Comparison of ENCODE assay signal across 10 cellular contexts in genomic region chr3:151837057-151837456, GRCh38. TPM values are rescaled to one million over a fixed set of nuclear protein-coding genes. Genes with fewer than 3 reads are reported as not detected.
A peak's percentile ranks its signal among the peaks of the same experiment; 100 is the strongest.
DNase-seq lines count a peak whose midpoint lies in the region; ATAC-seq, FAIRE-seq and TF ChIP-seq lines count a peak whose summit lies in the region.
"Had no signal": no experiment of that assay in that cellular context is flagged by ENCODE, and none has a peak within 500 bp of the region (broad histone marks: within the 10 kb centered on the region; RNA-seq: fewer than 3 reads in every experiment).

No MANE protein-coding gene starts in this region.

- H3K27me3 ChIP-seq in cardiac muscle cell: no peaks in the 10 kb centered on the region

- no peak for ATAC-seq in Right ventricle myocardium inferior
- no peak for ATAC-seq in GM21360 (IDR thresholded peaks at IDR 0.05; ENCODE audit: unreplicated experiment)

- H3K9ac ChIP-seq in kidney (ENCODE audit: low read length in 2 of 2): no peak overlapping the region

- H3K9me3 ChIP-seq in cardiac muscle cell (ENCODE audit: low read depth) (no peaks in the 10 kb centered on the region), kidney (ENCODE audit: control insufficient read depth in 1 of 2, low read length in 2 of 2) (no peaks in the 10 kb centered on the region)

- peaks cover 18% of the 10 kb centered on the region for H3K4me1 ChIP-seq in cardiac muscle cell (ENCODE audit: low read depth)
- H3K4me1 ChIP-seq in kidney (ENCODE audit: control insufficient read depth in 1 of 2, insufficient read depth in 1 of 2, low read depth in 1 of 2, low read length in 2 of 2): peaks cover 0 to 2% of the 10 kb centered on the region in 2 donors

- FAIRE-seq in urothelium cell line (lab: Jason Lieb, UNC): no peak
- FAIRE-seq in kidney (lab: Jason Lieb, UNC): no peak

- TF ChIP-seq CTCF in cardiac muscle cell (IDR thresholded peaks at IDR 0.05; ENCODE audit: low read depth, low read length) (no peak), kidney (IDR thresholded peaks at IDR 0.05; ENCODE audit: borderline replicate concordance, extremely low read depth, insufficient read depth) (no peak)

- DNase-seq in cardiac muscle cell (ENCODE audit: low read depth in 1 of 2, low spot score in 1 of 2): peak; percentile 22 to 65
- no peak for DNase-seq in Right ventricle myocardium inferior (ENCODE audit: missing footprints)
- DNase-seq in SK-N-DZ (ENCODE audit: low spot score): peak; percentile 14
- peak; percentile 2 for DNase-seq in globus pallidus (ENCODE audit: low spot score)
- peak; percentile 52 for DNase-seq in urothelium cell line (ENCODE audit: low spot score)
- DNase-seq in NCI-H1092 treated with DMSO at 0.1 percent for 48 hours (lab: John Stamatoyannopoulos, UW): no peak
- DNase-seq in kidney: no peak
- DNase-seq: C1 segment of cervical spinal cord had no signal

- H3K27ac ChIP-seq in cardiac muscle cell (no peak overlapping the region), kidney (ENCODE audit: low read depth in 2 of 2, low read length in 2 of 2) (no peak overlapping the region)

- H3K36me3 ChIP-seq in cardiac muscle cell (no peaks in the 10 kb centered on the region), kidney (ENCODE audit: control insufficient read depth in 1 of 2, insufficient read depth in 2 of 2, low read length in 2 of 2) (no peaks in the 10 kb centered on the region)

- intact Hi-C loops in Right ventricle myocardium inferior (cut with DNase I): loop anchor here (5.0 kb wide), 2 partner anchors 80 to 370 kb away; no protein-coding TSS in a partner anchor
- intact Hi-C loops in kidney (cut with DNase I): loop anchor here (10.0 kb wide), 1 partner anchor 392 kb away; no protein-coding TSS in a partner anchor

- H3K4me3 ChIP-seq in cardiac muscle cell (no peak overlapping the region), kidney (ENCODE audit: low read length in 2 of 2) (no peak overlapping the region)

RNA-seq across cellular contexts. Expression of gene AADAC, which starts 23.1 kb away (rescaled TPM):
- total RNA-seq in cardiac muscle cell (not detected in 2 replicates), Right ventricle myocardium inferior (not detected), kidney (not detected)
- polyA plus RNA-seq in cardiac muscle cell (0.12 TPM in 1 of 2 replicates, not detected in the other), kidney (ENCODE audit: insufficient read depth, low read depth, low replicate concordance) (not detected)
- not detected in 2 replicates for polyA plus RNA-seq in SK-N-DZ (2014; cell fraction: cytosol; rRNA removed)
- not detected in 2 replicates for polyA plus RNA-seq in SK-N-DZ (2014; cell fraction: nucleus; rRNA removed)
- polyA plus RNA-seq: neural cell had no signal

RNA-seq across cellular contexts. Expression of gene SUCNR1, which starts 36.4 kb away (rescaled TPM):
- total RNA-seq in cardiac muscle cell (0.11 TPM in 1 of 2 replicates, not detected in the other), Right ventricle myocardium inferior (0.35 TPM), kidney (7.3 TPM)
- polyA plus RNA-seq in cardiac muscle cell (not detected in 2 replicates), kidney (ENCODE audit: insufficient read depth, low read depth, low replicate concordance) (16.3 TPM)
- not detected in 2 replicates for polyA plus RNA-seq in SK-N-DZ (2014; cell fraction: cytosol; rRNA removed)
- not detected in 2 replicates for polyA plus RNA-seq in SK-N-DZ (2014; cell fraction: nucleus; rRNA removed)
- polyA plus RNA-seq: neural cell had no signal

Comparison
In these comparisons a context has a peak if more than half of its experiments do, and no peak if none do; other contexts are left out.
1. DNase-seq: peak in cardiac muscle cell (2 of 2), SK-N-DZ (single experiment), globus pallidus (single experiment) and urothelium cell line (single experiment); none in Right ventricle myocardium inferior (single experiment), NCI-H1092 treated with DMSO at 0.1 percent for 48 hours (single experiment) and kidney (single experiment).